Comparison of ENCODE assay signal across 1 cellular context in the genomic region with DNA sequence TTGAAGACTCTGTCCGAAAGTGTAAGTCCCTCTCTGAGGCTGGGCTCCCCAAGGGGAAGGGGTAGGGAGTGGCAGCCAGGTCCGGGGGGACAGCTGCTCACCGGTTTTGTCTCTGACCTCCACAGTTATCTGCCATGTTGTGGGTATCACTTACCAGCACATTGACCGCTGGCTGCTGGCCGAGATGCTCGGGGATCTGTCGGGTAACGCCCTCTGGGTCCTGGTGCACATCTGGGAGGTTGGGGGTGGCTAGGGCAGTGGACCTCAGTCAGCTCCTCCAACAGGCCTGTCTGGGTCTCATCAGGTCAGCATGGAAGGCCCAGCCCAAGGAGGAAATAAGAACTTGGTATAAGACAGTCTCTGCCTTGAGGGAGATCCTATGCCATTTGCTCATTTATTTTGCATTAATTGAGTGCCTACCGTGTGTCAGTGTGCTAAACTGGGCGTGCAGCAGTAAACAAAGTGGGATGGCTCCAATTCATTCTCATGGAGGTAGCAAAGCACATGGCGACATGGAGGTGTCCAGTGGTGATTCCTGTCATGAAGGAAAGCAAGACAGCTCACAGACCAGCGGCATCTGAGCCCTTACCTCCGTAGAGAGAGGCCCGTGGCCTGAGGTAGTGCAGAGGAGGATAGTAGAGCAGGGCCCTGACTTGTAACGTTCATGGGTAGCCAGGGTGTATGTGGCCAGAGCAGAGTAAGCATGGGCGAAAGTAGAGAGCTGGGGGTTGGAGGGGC.
TF ChIP-seq lines count a peak whose summit lies in the region.

No MANE protein-coding gene starts in this region.

TF ChIP-seq in WTC11, 78 proteins besides CTCF, POLR2A, EP300 and RAD21:
- TF ChIP-seq, protein P1, sequence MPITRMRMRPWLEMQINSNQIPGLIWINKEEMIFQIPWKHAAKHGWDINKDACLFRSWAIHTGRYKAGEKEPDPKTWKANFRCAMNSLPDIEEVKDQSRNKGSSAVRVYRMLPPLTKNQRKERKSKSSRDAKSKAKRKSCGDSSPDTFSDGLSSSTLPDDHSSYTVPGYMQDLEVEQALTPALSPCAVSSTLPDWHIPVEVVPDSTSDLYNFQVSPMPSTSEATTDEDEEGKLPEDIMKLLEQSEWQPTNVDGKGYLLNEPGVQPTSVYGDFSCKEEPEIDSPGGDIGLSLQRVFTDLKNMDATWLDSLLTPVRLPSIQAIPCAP (CRISPR knock-in tag; IDR thresholded peaks at IDR 0.05), result no peak
TF ChIP-seq in WTC11: peak in this region for 0.
